12 cellular contexts compared by ENCODE assay signal in the genomic region with DNA sequence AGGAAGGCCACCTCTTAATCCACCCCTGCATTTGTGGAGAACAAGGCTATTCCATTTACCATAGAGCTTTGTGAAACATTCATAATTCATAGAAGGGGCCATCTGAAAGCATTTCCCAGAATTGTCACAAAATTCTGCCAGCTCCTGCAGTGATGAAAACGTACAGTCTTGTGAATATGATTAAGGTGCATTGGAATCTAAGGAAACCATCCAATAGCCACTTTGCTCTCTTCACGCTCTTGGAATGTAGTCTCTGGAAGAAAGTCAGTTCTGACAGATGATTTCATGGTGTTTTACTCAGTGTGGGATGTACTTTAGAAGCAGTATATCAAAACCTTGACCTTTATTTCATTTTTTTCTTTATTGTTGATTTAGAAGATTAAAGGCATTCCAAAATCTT.
A peak's percentile ranks its signal among the peaks of the same experiment; 100 is the strongest.
DNase-seq lines count a peak whose midpoint lies in the region; ATAC-seq, FAIRE-seq and TF ChIP-seq lines count a peak whose summit lies in the region.
"Had no signal": no experiment of that assay in that cellular context is flagged by ENCODE, and none has a peak within 500 bp of the region (broad histone marks: within the 10 kb centered on the region; RNA-seq: fewer than 3 reads in every experiment).

No MANE protein-coding gene starts in this region.

- H3K4me3 ChIP-seq in fibroblast of mammary gland (ENCODE audit: control insufficient read depth, low read depth, low read length): no peak overlapping the region

- TF ChIP-seq CTCF in fibroblast of mammary gland (conservative IDR thresholded peaks at IDR 0.05; ENCODE audit: control insufficient read depth, insufficient read depth, low read depth, low read length): no peak

- TF ChIP-seq POLR2A in GM12891 (IDR thresholded peaks at IDR 0.05; ENCODE audit: low read depth, low read length): no peak

- no peak for FAIRE-seq in GM12891 (lab: Jason Lieb, UNC)

- DNase-seq in AG20443 (ENCODE audit: low spot score) (peak; percentile 76), RKO (ENCODE audit: low spot score) (peak; percentile 39), fibroblast of mammary gland (ENCODE audit: low read depth) (peak; percentile 98), renal cortical epithelial cell (ENCODE audit: low read depth) (peak; percentile 75), GM12891 (ENCODE audit: insufficient read length, low spot score) (no peak), SW480 (ENCODE audit: low spot score) (no peak)
- DNase-seq: activated B cell treated with CpG ODN at 0.5 μM for 24 hours; CD4-positive, CD25-positive, alpha-beta regulatory T cell; NCI-H2081 treated with DMSO at 0.1 percent for 48 hours had no signal

- ATAC-seq in HG03196 (IDR thresholded peaks at IDR 0.05; ENCODE audit: unreplicated experiment): no peak
- no peak for ATAC-seq in HG02870 (IDR thresholded peaks at IDR 0.05; ENCODE audit: unreplicated experiment)
- ATAC-seq: Panc1 had no signal

TF ChIP-seq in GM12891, 5 proteins besides CTCF, POLR2A, EP300 and RAD21:
- TF ChIP-seq POU2F2 (IDR thresholded peaks at IDR 0.05; ENCODE audit: low read depth, low read length): no peak
- no peak for TF ChIP-seq POLR2AphosphoS5 (IDR thresholded peaks at IDR 0.05; ENCODE audit: low read depth, low read length)
- no peak for TF ChIP-seq SPI1 (IDR thresholded peaks at IDR 0.05; ENCODE audit: low read depth, low read length)
- TF ChIP-seq TAF1 (IDR thresholded peaks at IDR 0.05; ENCODE audit: low read depth, low read length): no peak
- no peak for TF ChIP-seq PAX5 (IDR thresholded peaks at IDR 0.05; ENCODE audit: insufficient read depth, low read length, severe bottlenecking)
TF ChIP-seq in GM12891: peak in this region for 0.

Comparison
In these comparisons a context has a peak if more than half of its experiments do, and no peak if none do; other contexts are left out.
1. DNase-seq: peak in AG20443 (single experiment), RKO (single experiment), fibroblast of mammary gland (single experiment) and renal cortical epithelial cell (single experiment); none in GM12891 (single experiment) and SW480 (single experiment).